In genomic region chr16:81469710-81470481, GRCh38 we compare ENCODE assay signal across 9 cellular contexts. TPM values are rescaled to one million over a fixed set of nuclear protein-coding genes. Genes with fewer than 3 reads are reported as not detected.
DNase-seq lines count a peak whose midpoint lies in the region; ATAC-seq and TF ChIP-seq lines count a peak whose summit lies in the region.
"Had no signal": no experiment of that assay in that cellular context is flagged by ENCODE, and none has a peak within 500 bp of the region (broad histone marks: within the 10 kb centered on the region; RNA-seq: fewer than 3 reads in every experiment).

No MANE protein-coding gene starts in this region.

- H3K36me3 ChIP-seq in CD4-positive, CD25-positive, alpha-beta regulatory T cell (ENCODE audit: control insufficient read depth, insufficient read depth, low read length), result no peaks in the 10 kb centered on the region
- H3K36me3 ChIP-seq in right lobe of liver, result no peaks in the 10 kb centered on the region

- TF ChIP-seq CTCF in right lobe of liver (IDR thresholded peaks at IDR 0.05), result no peak

- DNase-seq in CD4-positive, CD25-positive, alpha-beta regulatory T cell, result peak in 2 of 3 donors; percentile 68 to 88
- peak; percentile 46 for DNase-seq in activated CD4-positive, alpha-beta memory T cell treated with anti-CD3 and anti-CD28 coated beads for 36 hours
- DNase-seq in right lobe of liver (peak in 1 of 3 donors; percentile 64), AG08395 (ENCODE audit: low spot score) (no peak), HCEC 1CT (no peak), DMS53 treated with DMSO at 0.1 percent for 48 hours (lab: John Stamatoyannopoulos, UW; ENCODE audit: unreplicated experiment) (no peak)

- 47% methylated on average over 6 of the region's 12 CpGs for WGBS in right lobe of liver (ENCODE audit: insufficient coverage, low coverage, low lambda C conversion rate, missing lambda C conversion rate)

- CTCF ChIA-PET in activated CD4-positive, alpha-beta memory T cell treated with anti-CD3 and anti-CD28 coated beads for 36 hours (lab: Charles Lee), result interaction anchor here (0.7 kb wide), 1 partner anchor 126 kb away, joined by 3 read pairs; no protein-coding TSS in a partner anchor

- intact Hi-C loops in activated CD4-positive, alpha-beta memory T cell treated with anti-CD3 and anti-CD28 coated beads for 36 hours (cut with micrococcal nuclease), result loop anchor here (2.0 kb wide), 1 partner anchor 25 kb away; the partner anchor contains the start of gene CMIP
- intact Hi-C loops in right lobe of liver (cut with DNase I), result no loop called here

- H3K27me3 ChIP-seq in CD4-positive, CD25-positive, alpha-beta regulatory T cell (ENCODE audit: control insufficient read depth, insufficient read depth, low read length), result no peaks in the 10 kb centered on the region
- no peaks in the 10 kb centered on the region for H3K27me3 ChIP-seq in right lobe of liver

- peaks cover 57% of the 10 kb centered on the region for H3K4me1 ChIP-seq in CD4-positive, CD25-positive, alpha-beta regulatory T cell (ENCODE audit: control insufficient read depth, insufficient read depth, low read length, poor library complexity, severe bottlenecking)
- peaks cover 0 to 46% (median 17%) of the 10 kb centered on the region in 4 donors for H3K4me1 ChIP-seq in right lobe of liver
- H3K4me1 ChIP-seq: parathyroid adenoma had no signal

- H3K27me3 Mint-ChIP-seq in CD4-positive, CD25-positive, alpha-beta regulatory T cell, result no peaks in the 10 kb centered on the region
- no peaks in the 10 kb centered on the region for H3K27me3 Mint-ChIP-seq in activated CD4-positive, alpha-beta memory T cell treated with anti-CD3 and anti-CD28 coated beads for 36 hours

- peak overlapping the region; percentile 77 for H3K27ac ChIP-seq in CD4-positive, CD25-positive, alpha-beta regulatory T cell (ENCODE audit: insufficient read depth, low read length, poor library complexity, severe bottlenecking)
- H3K27ac ChIP-seq in right lobe of liver, result peak overlapping the region; percentile 17 to 55 (median 37)
- H3K27ac ChIP-seq: parathyroid adenoma had no signal

- peaks cover 9% of the 10 kb centered on the region for H3K36me3 Mint-ChIP-seq in CD4-positive, CD25-positive, alpha-beta regulatory T cell
- H3K36me3 Mint-ChIP-seq in activated CD4-positive, alpha-beta memory T cell treated with anti-CD3 and anti-CD28 coated beads for 36 hours, result no peaks in the 10 kb centered on the region

- peak overlapping the region; percentile 64 for H3K4me3 ChIP-seq in CD4-positive, CD25-positive, alpha-beta regulatory T cell (ENCODE audit: low read depth, low read length)
- H3K4me3 ChIP-seq in right lobe of liver, result no peak overlapping the region

- POLR2A ChIA-PET in activated CD4-positive, alpha-beta memory T cell treated with anti-CD3 and anti-CD28 coated beads for 36 hours (lab: Charles Lee), result no interaction called here

- H3K4me3 Mint-ChIP-seq in CD4-positive, CD25-positive, alpha-beta regulatory T cell, result peak overlapping the region; percentile 58 to 93 (median 80)
- peak overlapping the region; percentile 21 for H3K4me3 Mint-ChIP-seq in activated CD4-positive, alpha-beta memory T cell treated with anti-CD3 and anti-CD28 coated beads for 36 hours

- peak; percentile 96 to 99 for ATAC-seq in CD4-positive, CD25-positive, alpha-beta regulatory T cell (ENCODE audit: low read depth in 2 of 2)
- peak; percentile 70 for ATAC-seq in GM19397 (IDR thresholded peaks at IDR 0.05; ENCODE audit: unreplicated experiment)
- peak; percentile 69 for ATAC-seq in HG03457 (IDR thresholded peaks at IDR 0.05; ENCODE audit: unreplicated experiment)
- peak; percentile 6 to 33 (median 18) for ATAC-seq in right lobe of liver

- TF ChIP-seq POLR2A in right lobe of liver (IDR thresholded peaks at IDR 0.05), result no peak

- no peaks in the 10 kb centered on the region for H3K9me3 ChIP-seq in CD4-positive, CD25-positive, alpha-beta regulatory T cell (ENCODE audit: control insufficient read depth in 2 of 2, low read length in 2 of 2)
- no peaks in the 10 kb centered on the region for H3K9me3 ChIP-seq in right lobe of liver

- peak overlapping the region; percentile 91 to 98 (median 93) for H3K27ac Mint-ChIP-seq in CD4-positive, CD25-positive, alpha-beta regulatory T cell
- H3K27ac Mint-ChIP-seq in activated CD4-positive, alpha-beta memory T cell treated with anti-CD3 and anti-CD28 coated beads for 36 hours, result peak overlapping the region; percentile 83

- peaks cover 21 to 87% (median 52%) of the 10 kb centered on the region in 4 donors for H3K4me1 Mint-ChIP-seq in CD4-positive, CD25-positive, alpha-beta regulatory T cell
- peaks cover 57% of the 10 kb centered on the region for H3K4me1 Mint-ChIP-seq in activated CD4-positive, alpha-beta memory T cell treated with anti-CD3 and anti-CD28 coated beads for 36 hours (ENCODE audit: low read depth)

- H3K9me3 Mint-ChIP-seq in CD4-positive, CD25-positive, alpha-beta regulatory T cell, result no peaks in the 10 kb centered on the region
- H3K9me3 Mint-ChIP-seq in activated CD4-positive, alpha-beta memory T cell treated with anti-CD3 and anti-CD28 coated beads for 36 hours, result no peaks in the 10 kb centered on the region

RNA-seq across cellular contexts. Expression of gene CMIP, which starts 25.3 kb away (rescaled TPM):
- 49.7 TPM for total RNA-seq in CD4-positive, CD25-positive, alpha-beta regulatory T cell
- polyA plus RNA-seq in CD4-positive, CD25-positive, alpha-beta regulatory T cell, result under 1 TPM; 0.21 to 0.96 (median 0.76) TPM
- 10 to 100 TPM; 35.0 to 36.6 TPM for total RNA-seq in activated CD4-positive, alpha-beta memory T cell treated with anti-CD3 and anti-CD28 coated beads for 36 hours
- 10 to 100 TPM; 12.2 to 23.0 (median 16.5) TPM for total RNA-seq in right lobe of liver

Comparison
In these comparisons a context has a peak if more than half of its experiments do, and no peak if none do; other contexts are left out.
1. ATAC-seq: peak in every context shown above with its lines; median percentile 98 in CD4-positive, CD25-positive, alpha-beta regulatory T cell; 70 in GM19397; 69 in HG03457; 18 in right lobe of liver.
2. DNase-seq: peak in CD4-positive, CD25-positive, alpha-beta regulatory T cell (2 of 3) and activated CD4-positive, alpha-beta memory T cell treated with anti-CD3 and anti-CD28 coated beads for 36 hours (single experiment); none in AG08395 (single experiment), HCEC 1CT (single experiment) and DMS53 treated with DMSO at 0.1 percent for 48 hours (single experiment).